Comparison of ENCODE assay signal across 15 cellular contexts in genomic region chr18:59273936-59274928, GRCh38. TPM values are rescaled to one million over a fixed set of nuclear protein-coding genes. Genes with fewer than 3 reads are reported as not detected.
DNase-seq lines count a peak whose midpoint lies in the region; ATAC-seq and TF ChIP-seq lines count a peak whose summit lies in the region.
"Had no signal": no experiment of that assay in that cellular context is flagged by ENCODE, and none has a peak within 500 bp of the region (broad histone marks: within the 10 kb centered on the region; RNA-seq: fewer than 3 reads in every experiment).

No MANE protein-coding gene starts in this region.

- H3K9me3 Mint-ChIP-seq in activated T-cell treated with anti-CD3 and anti-CD28 coated beads, Interleukin-2, amount 50 U/mL, for 4 hours, result no peaks in the 10 kb centered on the region
- H3K9me3 Mint-ChIP-seq in activated T-helper 17 cell treated with anti-CD3 and anti-CD28 coated beads, Interleukin-2, amount 50 U/mL, for 72 hours, result no peaks in the 10 kb centered on the region
- no peaks in the 10 kb centered on the region for H3K9me3 Mint-ChIP-seq in stimulated activated memory B cell treated with anti-CD40 and anti-IgM and Interleukin-4, amounts not matched to agents 10 μg/mL and 1 μg/mL and 100 μg/mL, for 72 hours
- H3K9me3 Mint-ChIP-seq: dendritic cell treated with granulocyte-macrophage colony-stimulating factor and Interleukin-4, amounts not matched to agents 40 ng/mL and 50 ng/mL, for 4 days had no signal

- H3K27me3 Mint-ChIP-seq in activated T-cell treated with anti-CD3 and anti-CD28 coated beads, Interleukin-2, amount 50 U/mL, for 4 hours (ENCODE audit: low read depth), result peaks cover 71% of the 10 kb centered on the region
- H3K27me3 Mint-ChIP-seq in activated T-helper 17 cell treated with anti-CD3 and anti-CD28 coated beads, Interleukin-2, amount 50 U/mL, for 72 hours, result peaks cover 77% of the 10 kb centered on the region
- peaks cover 73% of the 10 kb centered on the region for H3K27me3 Mint-ChIP-seq in stimulated activated memory B cell treated with anti-CD40 and anti-IgM and Interleukin-4, amounts not matched to agents 10 μg/mL and 1 μg/mL and 100 μg/mL, for 72 hours

- peaks cover 12% of the 10 kb centered on the region for H3K4me1 Mint-ChIP-seq in activated T-cell treated with anti-CD3 and anti-CD28 coated beads, Interleukin-2, amount 50 U/mL, for 4 hours (ENCODE audit: low read depth)
- H3K4me1 Mint-ChIP-seq in activated T-helper 17 cell treated with anti-CD3 and anti-CD28 coated beads, Interleukin-2, amount 50 U/mL, for 72 hours, result peaks cover 5% of the 10 kb centered on the region
- peaks cover 18% of the 10 kb centered on the region for H3K4me1 Mint-ChIP-seq in stimulated activated memory B cell treated with anti-CD40 and anti-IgM and Interleukin-4, amounts not matched to agents 10 μg/mL and 1 μg/mL and 100 μg/mL, for 72 hours

- H3K36me3 Mint-ChIP-seq in activated T-cell treated with anti-CD3 and anti-CD28 coated beads, Interleukin-2, amount 50 U/mL, for 4 hours (ENCODE audit: insufficient read depth), result no peaks in the 10 kb centered on the region
- H3K36me3 Mint-ChIP-seq in activated T-helper 17 cell treated with anti-CD3 and anti-CD28 coated beads, Interleukin-2, amount 50 U/mL, for 72 hours (ENCODE audit: low read depth), result peaks cover 10% of the 10 kb centered on the region
- no peaks in the 10 kb centered on the region for H3K36me3 Mint-ChIP-seq in stimulated activated memory B cell treated with anti-CD40 and anti-IgM and Interleukin-4, amounts not matched to agents 10 μg/mL and 1 μg/mL and 100 μg/mL, for 72 hours

- peaks cover 23% of the 10 kb centered on the region for H3K27me3 ChIP-seq in vagina

- H3K4me1 ChIP-seq in vagina, result peaks cover 26% of the 10 kb centered on the region

- no peaks in the 10 kb centered on the region for H3K9me3 ChIP-seq in vagina
- H3K9me3 ChIP-seq: tibial nerve had no signal

- H3K36me3 ChIP-seq in vagina, result no peaks in the 10 kb centered on the region
- H3K36me3 ChIP-seq: tibial nerve had no signal

- ATAC-seq in activated T-cell treated with anti-CD3 and anti-CD28 coated beads, Interleukin-2, amount 50 U/mL, for 4 hours, result no peak
- no peak for ATAC-seq in activated T-helper 17 cell treated with anti-CD3 and anti-CD28 coated beads, Interleukin-2, amount 50 U/mL, for 72 hours (replicated peaks)
- no peak for ATAC-seq in stimulated activated memory B cell treated with anti-CD40 and anti-IgM and Interleukin-4, amounts not matched to agents 10 μg/mL and 1 μg/mL and 100 μg/mL, for 72 hours

- H3K4me3 Mint-ChIP-seq in activated T-cell treated with anti-CD3 and anti-CD28 coated beads, Interleukin-2, amount 50 U/mL, for 4 hours, result peak overlapping the region; percentile 6
- H3K4me3 Mint-ChIP-seq in activated T-helper 17 cell treated with anti-CD3 and anti-CD28 coated beads, Interleukin-2, amount 50 U/mL, for 72 hours, result peak overlapping the region; percentile 39
- peak overlapping the region; percentile 33 for H3K4me3 Mint-ChIP-seq in stimulated activated memory B cell treated with anti-CD40 and anti-IgM and Interleukin-4, amounts not matched to agents 10 μg/mL and 1 μg/mL and 100 μg/mL, for 72 hours
- H3K4me3 Mint-ChIP-seq: dendritic cell treated with granulocyte-macrophage colony-stimulating factor and Interleukin-4, amounts not matched to agents 40 ng/mL and 50 ng/mL, for 4 days had no signal

- no peak for TF ChIP-seq CTCF in vagina (IDR thresholded peaks at IDR 0.05)

- peak overlapping the region in 1 of 2 donors; percentile 12 for H3K4me3 ChIP-seq in vagina

- DNase-seq in activated T-cell treated with anti-CD3 and anti-CD28 coated beads, Interleukin-2, amount 50 U/mL, for 4 hours, result no peak
- DNase-seq in activated T-cell treated with anti-CD3 and anti-CD28 coated beads for 4 hours (no peak), islet precursor cell (peak; percentile 54), cerebellar nuclear complex (lab: John Stamatoyannopoulos, UW) (no peak), middle frontal gyrus (ENCODE audit: extremely low spot score, low spot score) (no peak), vagina (ENCODE audit: extremely low spot score in 2 of 2) (no peak)
- DNase-seq: NCI-H1105, T-helper 9 cell had no signal

- no peak overlapping the region for H3K27ac Mint-ChIP-seq in activated T-helper 17 cell treated with anti-CD3 and anti-CD28 coated beads, Interleukin-2, amount 50 U/mL, for 72 hours
- H3K27ac Mint-ChIP-seq in stimulated activated memory B cell treated with anti-CD40 and anti-IgM and Interleukin-4, amounts not matched to agents 10 μg/mL and 1 μg/mL and 100 μg/mL, for 72 hours, result no peak overlapping the region
- H3K27ac Mint-ChIP-seq: dendritic cell treated with granulocyte-macrophage colony-stimulating factor and Interleukin-4, amounts not matched to agents 40 ng/mL and 50 ng/mL, for 4 days had no signal

- intact Hi-C loops in vagina (cut with DNase I), result no loop called here

- no peak overlapping the region for H3K27ac ChIP-seq in vagina
- H3K27ac ChIP-seq: RWPE1, skin epidermis, tibial nerve had no signal

- no peak for TF ChIP-seq POLR2A in vagina (IDR thresholded peaks at IDR 0.05)

RNA-seq across cellular contexts. Expression of gene RAX, which starts 1.0 kb away (rescaled TPM):
- total RNA-seq in activated T-cell treated with anti-CD3 and anti-CD28 coated beads, Interleukin-2, amount 50 U/mL, for 4 hours, result not detected
- under 1 TPM in 1 of 2 donors, not detected in 1; 0.24 TPM for total RNA-seq in activated T-helper 17 cell treated with anti-CD3 and anti-CD28 coated beads, Interleukin-2, amount 50 U/mL, for 72 hours
- not detected for total RNA-seq in vagina
- total RNA-seq: HepG2, tibial nerve had no signal

RNA-seq across cellular contexts. Expression of gene CPLX4, which starts 44.2 kb away (rescaled TPM):
- not detected for total RNA-seq in activated T-cell treated with anti-CD3 and anti-CD28 coated beads, Interleukin-2, amount 50 U/mL, for 4 hours
- total RNA-seq in activated T-helper 17 cell treated with anti-CD3 and anti-CD28 coated beads, Interleukin-2, amount 50 U/mL, for 72 hours, result not detected
- not detected for total RNA-seq in vagina
- total RNA-seq: HepG2, tibial nerve had no signal

RNA-seq across cellular contexts. Expression of gene GRP, which starts 54.3 kb away (rescaled TPM):
- total RNA-seq in activated T-cell treated with anti-CD3 and anti-CD28 coated beads, Interleukin-2, amount 50 U/mL, for 4 hours, result not detected
- not detected for total RNA-seq in activated T-helper 17 cell treated with anti-CD3 and anti-CD28 coated beads, Interleukin-2, amount 50 U/mL, for 72 hours
- not detected for total RNA-seq in vagina
- total RNA-seq: HepG2, tibial nerve had no signal
